ENCODE assay signal across 8 cellular contexts in genomic region chr22:27919943-27920755, GRCh38. TPM values are rescaled to one million over a fixed set of nuclear protein-coding genes. Genes with fewer than 3 reads are reported as not detected.
DNase-seq lines count a peak whose midpoint lies in the region; ATAC-seq, FAIRE-seq and TF ChIP-seq lines count a peak whose summit lies in the region.

No MANE protein-coding gene starts in this region.

- H3K27ac ChIP-seq in 22Rv1: peak overlapping the region; percentile 90

- peak; percentile 75 for DNase-seq in NCI-H69 (lab: John Stamatoyannopoulos, UW)
- DNase-seq in bronchial epithelial cell (ENCODE audit: low read depth): peak; percentile 51
- DNase-seq in kidney epithelial cell (ENCODE audit: low read depth): no peak
- DNase-seq in stimulated activated naive CD8-positive, alpha-beta T cell treated with anti-CD3 and anti-CD28 coated beads, Interleukin-15, Interleukin-2, amounts not matched to agents 100 U/mL and 50 U/mL, for 24 hours: no peak
- DNase-seq in D721Med (ENCODE audit: insufficient read length, low spot score): no peak

- peak; percentile 21 for ATAC-seq in HG02884 (IDR thresholded peaks at IDR 0.05; ENCODE audit: unreplicated experiment)
- peak; percentile 61 for ATAC-seq in stimulated activated naive CD8-positive, alpha-beta T cell treated with anti-CD3 and anti-CD28 coated beads, Interleukin-15, Interleukin-2, amounts not matched to agents 100 U/mL and 50 U/mL, for 24 hours

- peaks cover 2% of the 10 kb centered on the region for H3K36me3 ChIP-seq in bronchial epithelial cell (ENCODE audit: control insufficient read depth, insufficient read depth, low read length)
- H3K36me3 ChIP-seq in kidney epithelial cell (ENCODE audit: control insufficient read depth, insufficient read depth, low read length): no peaks in the 10 kb centered on the region

- H3K4me3 ChIP-seq in GM08714 (ENCODE audit: low read length): peak overlapping the region; percentile 59; the same call in 1 of the 2 replicates
- H3K4me3 ChIP-seq in bronchial epithelial cell (ENCODE audit: low read depth, low read length): peak overlapping the region; percentile 100
- H3K4me3 ChIP-seq in kidney epithelial cell (ENCODE audit: low read depth, low read length): peak overlapping the region; percentile 63

- FAIRE-seq in bronchial epithelial cell (lab: Jason Lieb, UNC) (no peak), D721Med (lab: Jason Lieb, UNC) (no peak)

- TF ChIP-seq CTCF in 22Rv1 (IDR thresholded peaks at IDR 0.05) (0 out of 2 replicates have a peak, but pooled peaks have one; percentile 15), bronchial epithelial cell (IDR thresholded peaks at IDR 0.05; ENCODE audit: insufficient read depth, low read length, severe bottlenecking) (no peak), kidney epithelial cell (IDR thresholded peaks at IDR 0.05; ENCODE audit: insufficient read depth, low read length, poor library complexity, severe bottlenecking) (no peak), D721Med (IDR thresholded peaks at IDR 0.05; ENCODE audit: insufficient read depth, missing control alignments) (no peak)

- H3K27me3 ChIP-seq in bronchial epithelial cell (ENCODE audit: control insufficient read depth, insufficient read depth, low read length): no peaks in the 10 kb centered on the region
- H3K27me3 ChIP-seq in kidney epithelial cell (ENCODE audit: control insufficient read depth, insufficient read depth, low read length): no peaks in the 10 kb centered on the region

RNA-seq across cellular contexts. Expression of gene PITPNB, which starts 1.1 kb away (rescaled TPM):
- total RNA-seq in bronchial epithelial cell (16.8 and 21.3 TPM in 2 replicates), kidney epithelial cell (32.1 and 32.3 TPM in 2 replicates)

Comparison
In these comparisons a context has a peak if more than half of its experiments do, and no peak if none do; other contexts are left out.
1. DNase-seq: peak in NCI-H69 (single experiment) and bronchial epithelial cell (single experiment); none in kidney epithelial cell (single experiment), stimulated activated naive CD8-positive, alpha-beta T cell treated with anti-CD3 and anti-CD28 coated beads, Interleukin-15, Interleukin-2, amounts not matched to agents 100 U/mL and 50 U/mL, for 24 hours (single experiment) and D721Med (single experiment).
2. Peak in every context shown above with its lines, with median percentiles within 50 percentile points of each other: H3K4me3 ChIP-seq.